ENCODE assay signal across 1 cellular context in genomic region chr19:34678085-34678412, GRCh38.
TF ChIP-seq lines count a peak whose summit lies in the region.

No MANE protein-coding gene starts in this region.

TF ChIP-seq in GM12878, 131 proteins besides CTCF, POLR2A, EP300 and RAD21:
- TF ChIP-seq BHLHE40 (IDR thresholded peaks at IDR 0.05; ENCODE audit: borderline replicate concordance in 1 of 2, low read depth in 2 of 2, low read length in 1 of 2) (peak in 1 of 2 experiments; percentile 39; a peak in 1 of 4 replicates), EGR1 (IDR thresholded peaks at IDR 0.05; ENCODE audit: borderline replicate concordance in 1 of 2, low read depth in 2 of 2, low read length in 2 of 2) (no peak), YY1 (IDR thresholded peaks at IDR 0.05; ENCODE audit: low read depth, low read length) (peak; percentile 20; the same call in 1 of the 2 replicates)
